Comparison of ENCODE assay signal across 15 cellular contexts in the genomic region with DNA sequence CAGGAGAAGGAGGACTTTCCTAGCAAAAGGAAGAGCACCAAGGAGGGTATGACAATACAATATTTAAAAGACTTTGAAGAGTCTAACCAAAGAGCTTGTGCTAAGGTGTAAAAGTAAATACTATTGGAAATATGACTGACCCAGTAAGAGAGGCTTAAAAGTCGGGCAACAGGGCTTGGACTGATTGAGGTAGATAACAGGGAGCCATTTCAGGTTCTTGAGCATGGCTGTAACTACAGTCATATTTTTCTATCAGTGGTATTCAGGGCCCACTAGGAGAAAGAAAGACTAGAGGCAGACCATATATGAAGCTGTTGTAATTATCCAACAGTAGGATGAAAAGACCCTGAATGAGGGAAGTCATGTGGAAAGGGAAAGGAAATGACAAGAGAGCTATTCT.
DNase-seq lines count a peak whose midpoint lies in the region; ATAC-seq and TF ChIP-seq lines count a peak whose summit lies in the region.
"Had no signal": no experiment of that assay in that cellular context is flagged by ENCODE, and none has a peak within 500 bp of the region (broad histone marks: within the 10 kb centered on the region; RNA-seq: fewer than 3 reads in every experiment).

No MANE protein-coding gene starts in this region.

- no peak overlapping the region for H3K14ac ChIP-seq in mesenchymal stem cell (ENCODE audit: low read length in 2 of 2)
- H3K14ac ChIP-seq in H9 (ENCODE audit: insufficient read depth, low read length), result no peak overlapping the region

- H3K23ac ChIP-seq in mesenchymal stem cell (ENCODE audit: low read length in 2 of 2) (no peak overlapping the region), H9 (ENCODE audit: insufficient read length, low read depth, low read length) (no peak overlapping the region)

- H3K27ac Mint-ChIP-seq in CD8-positive, alpha-beta T cell, result peak overlapping the region; percentile 94
- peak overlapping the region; percentile 77 to 89 for H3K27ac Mint-ChIP-seq in T-cell
- H3K27ac Mint-ChIP-seq in H9, result peak overlapping the region in 1 of 3 experiments; percentile 65; a peak in 1 of 7 replicates
- H3K27ac Mint-ChIP-seq: nephron had no signal

- peaks cover 54% of the 10 kb centered on the region for H4K20me1 ChIP-seq in BLaER1
- H4K20me1 ChIP-seq in H9 (ENCODE audit: control insufficient read depth, insufficient read depth, insufficient read length), result no peaks in the 10 kb centered on the region

- H3K9ac ChIP-seq in BLaER1 (no peak overlapping the region), mesenchymal stem cell (ENCODE audit: low read length) (peak overlapping the region; percentile 17), H9 (ENCODE audit: extremely low read depth, insufficient read length, low read length) (no peak overlapping the region)

- H3K4me1 ChIP-seq in BLaER1 (peaks cover 20% of the 10 kb centered on the region), mesenchymal stem cell (ENCODE audit: control insufficient read depth, insufficient read depth, low read depth, low read length) (peaks cover 8% of the 10 kb centered on the region), H9 (ENCODE audit: insufficient read depth, low read length) (no peaks in the 10 kb centered on the region)
- H3K4me1 ChIP-seq in CD8-positive, alpha-beta T cell (ENCODE audit: insufficient read depth, low read length), result peaks cover 16% of the 10 kb centered on the region
- H3K4me1 ChIP-seq: colonic mucosa had no signal

- WGBS in mesenchymal stem cell, result 86% methylated on average over 1 of the region's 1 CpG
- no CpG with 5 or more reads among the region's 1 CpG for WGBS in H9 (ENCODE audit: extremely low coverage, insufficient read length, low lambda C conversion rate)

- H2BK120ac ChIP-seq in mesenchymal stem cell (ENCODE audit: low read depth, low read length) (no peak overlapping the region), H9 (ENCODE audit: low read depth, low read length, poor library complexity, severe bottlenecking) (no peak overlapping the region)

- H3K4me3 ChIP-seq in BLaER1 (no peak overlapping the region), mesenchymal stem cell (ENCODE audit: insufficient read depth in 1 of 2, low read depth in 1 of 2, low read length in 2 of 2) (no peak overlapping the region)
- no peak overlapping the region for H3K4me3 ChIP-seq in CD8-positive, alpha-beta T cell (ENCODE audit: low read depth, low read length)
- H3K4me3 ChIP-seq: colonic mucosa, lower lobe of right lung had no signal

- POLR2A ChIA-PET in CD8-positive, alpha-beta T cell (lab: Charles Lee), result interaction anchor here (0.6 to 1.5 kb wide), 3 partner anchors 19 to 103 kb away, joined by 3 to 4 read pairs (median 3); a partner anchor contains a TSS
- POLR2A ChIA-PET in T-cell (lab: Charles Lee), result interaction anchor here in 1 of 2 donors (0.6 kb wide), 1 partner anchor 457 kb away, joined by 3 read pairs; a partner anchor contains a TSS

- H3K9me3 ChIP-seq in BLaER1 (no peaks in the 10 kb centered on the region), mesenchymal stem cell (ENCODE audit: control insufficient read depth, low read length) (no peaks in the 10 kb centered on the region), H9 (ENCODE audit: control insufficient read depth, low read depth, low read length) (no peaks in the 10 kb centered on the region)
- H3K9me3 ChIP-seq in CD8-positive, alpha-beta T cell (ENCODE audit: low read length), result no peaks in the 10 kb centered on the region
- H3K9me3 ChIP-seq: colonic mucosa, lower lobe of right lung had no signal

- no peaks in the 10 kb centered on the region for H3K27me3 Mint-ChIP-seq in CD8-positive, alpha-beta T cell (ENCODE audit: low read depth)
- H3K27me3 Mint-ChIP-seq in T-cell (no peaks in the 10 kb centered on the region), H9 (ENCODE audit: low read depth) (no peaks in the 10 kb centered on the region)

- H2BK5ac ChIP-seq in mesenchymal stem cell (ENCODE audit: low read depth, low read length, poor library complexity, severe bottlenecking) (no peak overlapping the region), H9 (ENCODE audit: insufficient read length, low read length) (no peak overlapping the region)

- no peaks in the 10 kb centered on the region for H3K9me3 Mint-ChIP-seq in CD8-positive, alpha-beta T cell
- no peaks in the 10 kb centered on the region for H3K9me3 Mint-ChIP-seq in T-cell
- no peaks in the 10 kb centered on the region for H3K9me3 Mint-ChIP-seq in H9
- H3K9me3 Mint-ChIP-seq: nephron had no signal

- H2BK12ac ChIP-seq in mesenchymal stem cell (ENCODE audit: low read length in 2 of 2) (no peak overlapping the region), H9 (ENCODE audit: insufficient read length, low read depth, low read length) (no peak overlapping the region)

- intact Hi-C loops in CD8-positive, alpha-beta T cell (cut with DNase I, micrococcal nuclease), result loop anchor here (5.0 to 10.0 kb wide), 2 partner anchors 47 to 135 kb away; no protein-coding TSS in a partner anchor

- H3K79me1 ChIP-seq in mesenchymal stem cell (replicated peaks; ENCODE audit: low read length, poor library complexity, severe bottlenecking) (no peaks in the 10 kb centered on the region), H9 (ENCODE audit: insufficient read depth, low read depth, low read length, poor library complexity, severe bottlenecking) (no peaks in the 10 kb centered on the region)

- H3K36me3 ChIP-seq in BLaER1 (peaks cover 36% of the 10 kb centered on the region), mesenchymal stem cell (ENCODE audit: control insufficient read depth in 1 of 2, insufficient read depth in 2 of 2, low read depth in 1 of 2, low read length in 2 of 2) (peaks cover 15 to 47% of the 10 kb centered on the region in 2 experiments)
- H3K36me3 ChIP-seq in CD8-positive, alpha-beta T cell (ENCODE audit: insufficient read depth, low read length), result no peaks in the 10 kb centered on the region
- H3K36me3 ChIP-seq: colonic mucosa had no signal

- H2AK5ac ChIP-seq in mesenchymal stem cell (ENCODE audit: low read length, severe bottlenecking) (no peak overlapping the region), H9 (ENCODE audit: insufficient read length, low read length) (no peak overlapping the region)

- H3K27me3 ChIP-seq in BLaER1, result no peaks in the 10 kb centered on the region
- H3K27me3 ChIP-seq in CD8-positive, alpha-beta T cell (ENCODE audit: insufficient read depth, low read length), result no peaks in the 10 kb centered on the region
- no peaks in the 10 kb centered on the region for H3K27me3 ChIP-seq in mesenchymal stem cell (ENCODE audit: control insufficient read depth in 1 of 2, insufficient read depth in 1 of 2, low read length in 2 of 2)
- no peaks in the 10 kb centered on the region for H3K27me3 ChIP-seq in H9 (ENCODE audit: insufficient read depth, low read length)
- H3K27me3 ChIP-seq: colonic mucosa had no signal

- no peak overlapping the region for H3T11ph ChIP-seq in H9 (ENCODE audit: low read length)

- no peak overlapping the region for H4K5ac ChIP-seq in H9 (ENCODE audit: insufficient read length, low read depth, low read length)

- no peak overlapping the region for H4K8ac ChIP-seq in mesenchymal stem cell (ENCODE audit: low read length)
- H4K8ac ChIP-seq in H9 (replicated peaks; ENCODE audit: insufficient read length, low read depth, low read length), result no peak overlapping the region

- H2BK15ac ChIP-seq in mesenchymal stem cell (ENCODE audit: low read depth, poor library complexity, severe bottlenecking), result no peak overlapping the region
- no peak overlapping the region for H2BK15ac ChIP-seq in H9 (ENCODE audit: low read depth, low read length)

- H3K4me2 ChIP-seq in BLaER1 (peak overlapping the region; percentile 39), mesenchymal stem cell (ENCODE audit: low read length, poor library complexity, severe bottlenecking) (no peak overlapping the region), H9 (ENCODE audit: insufficient read depth, insufficient read length, low read length) (no peak overlapping the region)

- H4K91ac ChIP-seq in mesenchymal stem cell (ENCODE audit: low read length), result no peak overlapping the region
- H4K91ac ChIP-seq in H9 (ENCODE audit: insufficient read length, low read depth, low read length), result no peak overlapping the region

- no peak overlapping the region for H2BK20ac ChIP-seq in H9 (ENCODE audit: low read depth, low read length, poor library complexity, severe bottlenecking)

- peak overlapping the region; percentile 72 for H3K4me3 Mint-ChIP-seq in CD8-positive, alpha-beta T cell
- H3K4me3 Mint-ChIP-seq in T-cell (peak overlapping the region; percentile 51 to 58 (median 58)), H9 (no peak overlapping the region)
- H3K4me3 Mint-ChIP-seq: nephron had no signal

- H3K27ac ChIP-seq in BLaER1 (0 out of 2 replicates have a peak overlapping the region, but pooled peaks have one; percentile 30), mesenchymal stem cell (ENCODE audit: low read length, poor library complexity, severe bottlenecking) (no peak overlapping the region), H9 (ENCODE audit: insufficient read length, low read depth, low read length) (no peak overlapping the region)
- H3K27ac ChIP-seq in CD8-positive, alpha-beta T cell (ENCODE audit: low read depth, low read length), result no peak overlapping the region
- H3K27ac ChIP-seq: colonic mucosa, lower lobe of right lung, VCaP had no signal

- no peak overlapping the region for H3K56ac ChIP-seq in H9 (ENCODE audit: insufficient read length, low read depth, low read length)

- no peaks in the 10 kb centered on the region; the same call in 1 of the 2 replicates for H3K79me2 ChIP-seq in H9 (ENCODE audit: insufficient read depth, low read length)

- no peak overlapping the region for H3K18ac ChIP-seq in mesenchymal stem cell (ENCODE audit: low read depth in 1 of 2, low read length in 2 of 2)
- no peak overlapping the region for H3K18ac ChIP-seq in H9 (ENCODE audit: insufficient read length, low read depth, low read length)

- no peak overlapping the region for H2AFZ ChIP-seq in mesenchymal stem cell (ENCODE audit: low read depth, low read length)
- no peak overlapping the region for H2AFZ ChIP-seq in H9 (ENCODE audit: low read length)

- DNase-seq in CD8-positive, alpha-beta T cell, result no peak
- DNase-seq in T-cell (no peak), mesenchymal stem cell (no peak), H9 (no peak), NCI-H1092 treated with DMSO at 0.1 percent for 48 hours (lab: John Stamatoyannopoulos, UW) (no peak)
- DNase-seq: aorta, colonic mucosa, MM.1S, NCI-H2029, NCI-H526 treated with DMSO at 0.1 percent for 48 hours had no signal

- H3K4ac ChIP-seq in mesenchymal stem cell (ENCODE audit: low read depth in 1 of 2, low read length in 2 of 2), result no peak overlapping the region
- no peak overlapping the region for H3K4ac ChIP-seq in H9 (ENCODE audit: low read depth, low read length)

- TF ChIP-seq CTCF in CD8-positive, alpha-beta T cell (IDR thresholded peaks at IDR 0.05), result no peak
- TF ChIP-seq CTCF in H9 (conservative IDR thresholded peaks at IDR 0.05), result no peak

- H3K4me1 Mint-ChIP-seq in CD8-positive, alpha-beta T cell (ENCODE audit: low read depth), result peaks cover 43% of the 10 kb centered on the region
- H3K4me1 Mint-ChIP-seq in T-cell, result peaks cover 39 to 50% (median 45%) of the 10 kb centered on the region in 3 donors
- H3K4me1 Mint-ChIP-seq in H9, result peaks cover 0 to 8% of the 10 kb centered on the region in 2 experiments; a peak in 2 of 4 replicates
- H3K4me1 Mint-ChIP-seq: nephron had no signal

- peaks cover 17% of the 10 kb centered on the region for H3K36me3 Mint-ChIP-seq in CD8-positive, alpha-beta T cell
- H3K36me3 Mint-ChIP-seq in T-cell, result peaks cover 15% of the 10 kb centered on the region
- H3K36me3 Mint-ChIP-seq in H9 (ENCODE audit: insufficient read depth in 1 of 3, low read depth in 3 of 3), result peaks cover 5 to 11% (median 9%) of the 10 kb centered on the region in 3 experiments; a peak in 5 of 7 replicates

- CTCF ChIA-PET in CD8-positive, alpha-beta T cell (lab: Charles Lee), result interaction anchor here (0.6 to 3.5 kb wide), 6 partner anchors 10 to 180 kb away, joined by 3 to 15 read pairs (median 4); no protein-coding TSS in a partner anchor
- CTCF ChIA-PET in T-cell (lab: Charles Lee), result interaction anchor here (0.5 to 2.1 kb wide), 4 partner anchors 49 to 251 kb away, joined by 3 to 17 read pairs (median 5); no protein-coding TSS in a partner anchor

- H3K23me2 ChIP-seq in H9 (ENCODE audit: insufficient read length, low read depth, low read length, poor library complexity, severe bottlenecking), result no peaks in the 10 kb centered on the region

- ATAC-seq in CD8-positive, alpha-beta T cell, result no peak
- ATAC-seq in T-cell (replicated peaks in 1 of 4), result peak in 1 of 4 experiments; percentile 18
- no peak for ATAC-seq in GM21390 (IDR thresholded peaks at IDR 0.05; ENCODE audit: unreplicated experiment)

Comparison
In these comparisons a context has a peak if more than half of its experiments do, and no peak if none do; other contexts are left out.
1. H3K4me3 Mint-ChIP-seq: peak in CD8-positive, alpha-beta T cell (single experiment) and T-cell (3 of 3); none in H9 (0 of 2).